Comparison of ENCODE assay signal across 26 cellular contexts in genomic region chr15:68697711-68698690, GRCh38.
DNase-seq lines count a peak whose midpoint lies in the region; ATAC-seq and TF ChIP-seq lines count a peak whose summit lies in the region.
"Had no signal": no experiment of that assay in that cellular context is flagged by ENCODE, and none has a peak within 500 bp of the region (broad histone marks: within the 10 kb centered on the region; RNA-seq: fewer than 3 reads in every experiment).

No MANE protein-coding gene starts in this region.

- H3K27me3 ChIP-seq in cardiac muscle cell (no peaks in the 10 kb centered on the region), mammary epithelial cell (ENCODE audit: insufficient read depth, low read length) (peaks cover 2% of the 10 kb centered on the region), uterus (no peaks in the 10 kb centered on the region)
- H3K27me3 ChIP-seq: BE2C had no signal

- H3K4me3 ChIP-seq in cardiac muscle cell (no peak overlapping the region), mammary epithelial cell (replicated peaks in 1 of 3; ENCODE audit: insufficient read depth in 1 of 3, low read depth in 2 of 3, low read length in 3 of 3) (no peak overlapping the region), uterus (no peak overlapping the region)

- H3K4me1 ChIP-seq in cardiac muscle cell (ENCODE audit: low read depth), result peaks cover 39% of the 10 kb centered on the region
- H3K4me1 ChIP-seq in mammary epithelial cell (ENCODE audit: insufficient read depth, low read length), result no peaks in the 10 kb centered on the region
- no peaks in the 10 kb centered on the region for H3K4me1 ChIP-seq in uterus

- H4K20me1 ChIP-seq in mammary epithelial cell (ENCODE audit: insufficient read depth, low read length), result no peaks in the 10 kb centered on the region

- H2AFZ ChIP-seq in mammary epithelial cell (ENCODE audit: low read depth, low read length), result no peak overlapping the region

- no peak overlapping the region for H3K9ac ChIP-seq in mammary epithelial cell (ENCODE audit: insufficient read depth, low read length)

- H3K36me3 ChIP-seq in cardiac muscle cell, result no peaks in the 10 kb centered on the region
- H3K36me3 ChIP-seq in mammary epithelial cell (ENCODE audit: insufficient read depth, low read length), result no peaks in the 10 kb centered on the region
- H3K36me3 ChIP-seq in uterus, result no peaks in the 10 kb centered on the region
- H3K36me3 ChIP-seq: BE2C had no signal

- peak overlapping the region; percentile 29 for H3K4me3 Mint-ChIP-seq in endothelial cell (ENCODE audit: unreplicated experiment)
- H3K4me3 Mint-ChIP-seq: CD14-positive monocyte; CD8-positive, alpha-beta memory T cell; HFFc6 had no signal

- no peak for ATAC-seq in left ventricle myocardium superior
- ATAC-seq: Panc1 had no signal

- CTCF ChIA-PET in mammary epithelial cell (lab: Charles Lee; ENCODE audit: low non-redundant PET), result no interaction called here

- no peak overlapping the region for H3K4me2 ChIP-seq in mammary epithelial cell (ENCODE audit: insufficient read depth, low read depth, low read length)

- intact Hi-C loops in left ventricle myocardium superior (cut with micrococcal nuclease), result no loop called here
- intact Hi-C loops in mammary epithelial cell (cut with micrococcal nuclease), result no loop called here
- intact Hi-C loops in uterus (cut with DNase I; ENCODE audit: low total_unique reads), result no loop called here

- H3K36me3 Mint-ChIP-seq in endothelial cell (ENCODE audit: low read depth, unreplicated experiment), result peaks cover 24% of the 10 kb centered on the region
- H3K36me3 Mint-ChIP-seq: CD14-positive monocyte; CD8-positive, alpha-beta memory T cell had no signal

- H3K9me3 Mint-ChIP-seq in endothelial cell (ENCODE audit: unreplicated experiment), result no peaks in the 10 kb centered on the region
- H3K9me3 Mint-ChIP-seq: CD8-positive, alpha-beta memory T cell; HFFc6 had no signal

- no peak for TF ChIP-seq POLR2A in uterus (IDR thresholded peaks at IDR 0.05)

- in situ Hi-C loops in mammary epithelial cell (cut with MboI; ENCODE audit: low sequenced_read_pairs in 2 of 2), result no loop called here

- peaks cover 8% of the 10 kb centered on the region for H3K27me3 Mint-ChIP-seq in endothelial cell (ENCODE audit: unreplicated experiment)

- BruUV-seq in mammary epithelial cell (replicated peaks; lab: Mats Ljungman, UMichigan), result no TSS peak

- H3K79me2 ChIP-seq in mammary epithelial cell (ENCODE audit: insufficient read depth, low read length), result no peaks in the 10 kb centered on the region

- no peak overlapping the region for H3K27ac Mint-ChIP-seq in endothelial cell (ENCODE audit: unreplicated experiment)
- H3K27ac Mint-ChIP-seq: CD14-positive monocyte; CD8-positive, alpha-beta memory T cell; HFFc6 had no signal

- H3K27ac ChIP-seq in cardiac muscle cell (peak overlapping the region; percentile 91), substantia nigra (ENCODE audit: low read depth, low read length, poor library complexity, severe bottlenecking) (peak overlapping the region; percentile 98), mammary epithelial cell (ENCODE audit: insufficient read depth, low read depth, low read length) (no peak overlapping the region), uterus (peak overlapping the region in 1 of 2 donors; percentile 33)
- H3K27ac ChIP-seq: HL-60, RWPE1 had no signal

- dilution Hi-C loops in mammary epithelial cell (cut with HindIII; ENCODE audit: low sequenced_read_pairs), result no loop called here

- 87% methylated on average over 9 of the region's 9 CpGs for WGBS in mammary epithelial cell (ENCODE audit: low coverage, missing lambda C conversion rate)

- TF ChIP-seq CTCF in cardiac muscle cell (IDR thresholded peaks at IDR 0.05; ENCODE audit: low read depth, low read length) (no peak), endothelial cell (IDR thresholded peaks at IDR 0.05; ENCODE audit: unreplicated experiment) (no peak), mammary epithelial cell (conservative IDR thresholded peaks at IDR 0.05 in 1 of 2, IDR thresholded peaks at IDR 0.05 in 1 of 2; ENCODE audit: extremely low read depth in 1 of 2, insufficient read depth in 1 of 2, low read depth in 1 of 2, low read length in 2 of 2) (no peak), uterus (IDR thresholded peaks at IDR 0.05) (no peak)

- H3K9me3 ChIP-seq in cardiac muscle cell (ENCODE audit: low read depth), result no peaks in the 10 kb centered on the region
- H3K9me3 ChIP-seq in mammary epithelial cell (replicated peaks; ENCODE audit: insufficient read depth, low read length), result no peaks in the 10 kb centered on the region
- no peaks in the 10 kb centered on the region for H3K9me3 ChIP-seq in uterus
- H3K9me3 ChIP-seq: BE2C had no signal

- DNase-seq in cardiac muscle cell (ENCODE audit: low read depth in 1 of 2, low spot score in 1 of 2) (no peak), left ventricle myocardium superior (no peak), cerebellar nuclear complex (lab: John Stamatoyannopoulos, UW) (peak; percentile 17 to 22), endothelial cell (ENCODE audit: low spot score) (no peak), substantia nigra (lab: John Stamatoyannopoulos, UW) (no peak), NCI-H82 (lab: John Stamatoyannopoulos, UW) (no peak), mammary epithelial cell (no peak), uterus (no peak)
- DNase-seq: 8988T; ACHN; BE2C; CD8-positive, alpha-beta memory T cell; DMS153; DND-41; HFFc6; NCI-H1048; NCI-H1417 treated with DMSO at 0.1 percent for 48 hours; NCI-H1694 treated with DMSO at 0.1 percent for 48 hours; NCI-H2081; NCI-H2227 treated with DMSO at 0.1 percent for 48 hours; NCI-H526 treated with DMSO at 0.1 percent for 48 hours; SHP77 had no signal

- H3K4me1 Mint-ChIP-seq in endothelial cell (ENCODE audit: unreplicated experiment), result peaks cover 38% of the 10 kb centered on the region

Comparison
In these comparisons a context has a peak if more than half of its experiments do, and no peak if none do; other contexts are left out.
1. DNase-seq: peak in cerebellar nuclear complex (2 of 2); none in cardiac muscle cell (0 of 2), left ventricle myocardium superior (single experiment), endothelial cell (single experiment), substantia nigra (0 of 49), NCI-H82 (single experiment), mammary epithelial cell (single experiment) and uterus (0 of 2).